Comparison of ENCODE assay signal across 20 cellular contexts in genomic region chr19:6263306-6264076, GRCh38. TPM values are rescaled to one million over a fixed set of nuclear protein-coding genes. Genes with fewer than 3 reads are reported as not detected.
A peak's percentile ranks its signal among the peaks of the same experiment; 100 is the strongest.
DNase-seq lines count a peak whose midpoint lies in the region; ATAC-seq, FAIRE-seq and TF ChIP-seq lines count a peak whose summit lies in the region.
"Had no signal": no experiment of that assay in that cellular context is flagged by ENCODE, and none has a peak within 500 bp of the region (broad histone marks: within the 10 kb centered on the region; RNA-seq: fewer than 3 reads in every experiment).

No MANE protein-coding gene starts in this region.

- no peaks in the 10 kb centered on the region for H3K9me3 Mint-ChIP-seq in CD8-positive, alpha-beta T cell
- H3K9me3 Mint-ChIP-seq in stimulated activated memory B cell treated with anti-CD40 and anti-IgM and Interleukin-4, amounts not matched to agents 10 μg/mL and 1 μg/mL and 100 μg/mL, for 72 hours: no peaks in the 10 kb centered on the region
- H3K9me3 Mint-ChIP-seq: activated CD8-positive, alpha-beta T cell treated with anti-CD3 and anti-CD28 coated beads for 36 hours; activated naive CD8-positive, alpha-beta T cell treated with anti-CD3 and anti-CD28 coated beads for 36 hours; activated T-cell treated with anti-CD3 and anti-CD28 coated beads, Interleukin-2, amount 50 U/mL, for 4 hours; natural killer cell treated with Interleukin-12 subunit alpha and Interleukin-12 subunit beta and Interleukin-15 and Interleukin-18, amount 100 ng/mL, for 72 hours had no signal

- ATAC-seq in CD8-positive, alpha-beta T cell: no peak
- no peak for ATAC-seq in stimulated activated memory B cell treated with anti-CD40 and anti-IgM and Interleukin-4, amounts not matched to agents 10 μg/mL and 1 μg/mL and 100 μg/mL, for 72 hours
- ATAC-seq: activated CD8-positive, alpha-beta T cell treated with anti-CD3 and anti-CD28 coated beads for 36 hours; activated T-cell treated with anti-CD3 and anti-CD28 coated beads, Interleukin-2, amount 50 U/mL, for 4 hours; heart left ventricle; natural killer cell treated with Interleukin-12 subunit alpha and Interleukin-12 subunit beta and Interleukin-15 and Interleukin-18, amount 100 ng/mL, for 72 hours had no signal

- H3K18ac ChIP-seq in trophoblast cell (ENCODE audit: low read length): peak overlapping the region; percentile 4

- H3K14ac ChIP-seq in trophoblast cell (ENCODE audit: low read length): no peak overlapping the region

- no peak overlapping the region for H4K12ac ChIP-seq in trophoblast cell (ENCODE audit: low read depth, low read length)

- no peak overlapping the region for H2BK5ac ChIP-seq in trophoblast cell (ENCODE audit: low read depth, low read length, poor library complexity)

- peaks cover 6% of the 10 kb centered on the region for H3K4me1 ChIP-seq in CD8-positive, alpha-beta T cell (ENCODE audit: insufficient read depth, low read length)
- H3K4me1 ChIP-seq in kidney (ENCODE audit: control insufficient read depth in 1 of 2, insufficient read depth in 1 of 2, low read depth in 1 of 2, low read length in 2 of 2) (no peaks in the 10 kb centered on the region), trophoblast cell (ENCODE audit: control insufficient read depth in 1 of 2, insufficient read depth in 2 of 2, low read length in 2 of 2) (peaks cover 0 to 4% of the 10 kb centered on the region in 2 experiments)
- H3K4me1 ChIP-seq: Caco-2 had no signal

- H3K27me3 ChIP-seq in CD8-positive, alpha-beta T cell (ENCODE audit: insufficient read depth, low read length): no peaks in the 10 kb centered on the region
- H3K27me3 ChIP-seq in trophoblast cell (ENCODE audit: insufficient read depth, low read length): no peaks in the 10 kb centered on the region
- H3K27me3 ChIP-seq: brain microvascular endothelial cell, esophagus squamous epithelium, heart left ventricle, right atrium auricular region had no signal

- H2BK120ac ChIP-seq in trophoblast cell (ENCODE audit: insufficient read depth, low read length, poor library complexity): no peak overlapping the region

- no peak for DNase-seq in CD8-positive, alpha-beta T cell
- DNase-seq in RWPE1 (ENCODE audit: low spot score): no peak
- peak; percentile 67 for DNase-seq in kidney
- DNase-seq in trophoblast cell: no peak
- no peak for DNase-seq in SK-N-DZ (ENCODE audit: low spot score)
- no peak for DNase-seq in NCI-H1092 (lab: John Stamatoyannopoulos, UW)
- DNase-seq in activated gamma-delta T cell (lab: John Stamatoyannopoulos, UW): no peak
- DNase-seq: activated CD8-positive, alpha-beta T cell treated with anti-CD3 and anti-CD28 coated beads for 36 hours; activated naive CD8-positive, alpha-beta T cell treated with anti-CD3 and anti-CD28 coated beads for 36 hours; activated T-cell treated with anti-CD3 and anti-CD28 coated beads, Interleukin-2, amount 50 U/mL, for 4 hours; brain microvascular endothelial cell; Caco-2; esophagus squamous epithelium; heart left ventricle; NCI-H446 treated with DMSO at 0.1 percent for 48 hours; RPMI8226 had no signal

- H3K4me3 Mint-ChIP-seq in CD8-positive, alpha-beta T cell: no peak overlapping the region
- no peak overlapping the region for H3K4me3 Mint-ChIP-seq in stimulated activated memory B cell treated with anti-CD40 and anti-IgM and Interleukin-4, amounts not matched to agents 10 μg/mL and 1 μg/mL and 100 μg/mL, for 72 hours
- H3K4me3 Mint-ChIP-seq: activated CD8-positive, alpha-beta T cell treated with anti-CD3 and anti-CD28 coated beads for 36 hours; activated naive CD8-positive, alpha-beta T cell treated with anti-CD3 and anti-CD28 coated beads for 36 hours; activated T-cell treated with anti-CD3 and anti-CD28 coated beads, Interleukin-2, amount 50 U/mL, for 4 hours; natural killer cell treated with Interleukin-12 subunit alpha and Interleukin-12 subunit beta and Interleukin-15 and Interleukin-18, amount 100 ng/mL, for 72 hours had no signal

- FAIRE-seq in kidney (lab: Jason Lieb, UNC): no peak
- FAIRE-seq: islet of Langerhans had no signal

- POLR2A ChIA-PET in CD8-positive, alpha-beta T cell (lab: Charles Lee): no interaction called here
- POLR2A ChIA-PET in RWPE1 (lab: Yijun Ruan, JAX; ENCODE audit: low non-redundant PET): no interaction called here

- H3K27me3 Mint-ChIP-seq in CD8-positive, alpha-beta T cell (ENCODE audit: low read depth): no peaks in the 10 kb centered on the region
- H3K27me3 Mint-ChIP-seq in stimulated activated memory B cell treated with anti-CD40 and anti-IgM and Interleukin-4, amounts not matched to agents 10 μg/mL and 1 μg/mL and 100 μg/mL, for 72 hours: no peaks in the 10 kb centered on the region
- H3K27me3 Mint-ChIP-seq: activated CD8-positive, alpha-beta T cell treated with anti-CD3 and anti-CD28 coated beads for 36 hours; activated naive CD8-positive, alpha-beta T cell treated with anti-CD3 and anti-CD28 coated beads for 36 hours; natural killer cell treated with Interleukin-12 subunit alpha and Interleukin-12 subunit beta and Interleukin-15 and Interleukin-18, amount 100 ng/mL, for 72 hours had no signal

- TF ChIP-seq CTCF in CD8-positive, alpha-beta T cell (IDR thresholded peaks at IDR 0.05): no peak
- TF ChIP-seq CTCF in RWPE1 (conservative IDR thresholded peaks at IDR 0.05; ENCODE audit: low read depth) (no peak), kidney (IDR thresholded peaks at IDR 0.05; ENCODE audit: borderline replicate concordance, extremely low read depth, insufficient read depth) (no peak)

- no peaks in the 10 kb centered on the region for H3K79me1 ChIP-seq in trophoblast cell (ENCODE audit: low read length)

- no CpG with 5 or more reads among the region's 24 CpGs for WGBS in trophoblast cell (ENCODE audit: extremely low coverage, insufficient coverage, insufficient read length)

- no peak overlapping the region for H2BK12ac ChIP-seq in trophoblast cell (ENCODE audit: low read length)

- no peaks in the 10 kb centered on the region for H3K79me2 ChIP-seq in trophoblast cell (ENCODE audit: control insufficient read depth, insufficient read depth, low read length, poor library complexity)

- peaks cover 25% of the 10 kb centered on the region for H3K4me1 Mint-ChIP-seq in CD8-positive, alpha-beta T cell (ENCODE audit: low read depth)
- H3K4me1 Mint-ChIP-seq in stimulated activated memory B cell treated with anti-CD40 and anti-IgM and Interleukin-4, amounts not matched to agents 10 μg/mL and 1 μg/mL and 100 μg/mL, for 72 hours: peaks cover 14% of the 10 kb centered on the region

- H3K27ac Mint-ChIP-seq in CD8-positive, alpha-beta T cell: peak overlapping the region; percentile 23
- no peak overlapping the region for H3K27ac Mint-ChIP-seq in stimulated activated memory B cell treated with anti-CD40 and anti-IgM and Interleukin-4, amounts not matched to agents 10 μg/mL and 1 μg/mL and 100 μg/mL, for 72 hours
- H3K27ac Mint-ChIP-seq: activated CD8-positive, alpha-beta T cell treated with anti-CD3 and anti-CD28 coated beads for 36 hours; activated naive CD8-positive, alpha-beta T cell treated with anti-CD3 and anti-CD28 coated beads for 36 hours; natural killer cell treated with Interleukin-12 subunit alpha and Interleukin-12 subunit beta and Interleukin-15 and Interleukin-18, amount 100 ng/mL, for 72 hours had no signal

- H3K9ac ChIP-seq in kidney (ENCODE audit: low read length in 2 of 2) (no peak overlapping the region), trophoblast cell (ENCODE audit: low read length) (no peak overlapping the region)

- H4K8ac ChIP-seq in trophoblast cell (ENCODE audit: low read depth, low read length): no peak overlapping the region

- CTCF ChIA-PET in CD8-positive, alpha-beta T cell (lab: Charles Lee): no interaction called here
- CTCF ChIA-PET in RWPE1 (lab: Yijun Ruan, JAX): interaction anchor here (0.6 kb wide), 1 partner anchor 103 kb away, joined by 6 read pairs; no protein-coding TSS in a partner anchor

- H2AK5ac ChIP-seq in trophoblast cell (ENCODE audit: low read length): no peak overlapping the region

- intact Hi-C loops in CD8-positive, alpha-beta T cell (cut with DNase I, micrococcal nuclease): no loop called here
- intact Hi-C loops in kidney (cut with DNase I): no loop called here

- no peaks in the 10 kb centered on the region for H3K9me3 ChIP-seq in CD8-positive, alpha-beta T cell (ENCODE audit: low read length)
- H3K9me3 ChIP-seq in kidney (ENCODE audit: control insufficient read depth in 1 of 2, low read length in 2 of 2) (no peaks in the 10 kb centered on the region), trophoblast cell (ENCODE audit: insufficient read depth, low read depth, low read length) (no peaks in the 10 kb centered on the region)
- H3K9me3 ChIP-seq: Caco-2, esophagus squamous epithelium, heart left ventricle, right atrium auricular region had no signal

- no peak overlapping the region for H3K4me3 ChIP-seq in CD8-positive, alpha-beta T cell (ENCODE audit: low read depth, low read length)
- H3K4me3 ChIP-seq in kidney (ENCODE audit: low read length in 2 of 2) (no peak overlapping the region), trophoblast cell (ENCODE audit: low read depth, low read length) (no peak overlapping the region)
- H3K4me3 ChIP-seq: esophagus squamous epithelium, heart left ventricle, right atrium auricular region had no signal

- H3K4me2 ChIP-seq in trophoblast cell (ENCODE audit: low read length): no peak overlapping the region

- peak overlapping the region; percentile 27 for H3K4ac ChIP-seq in trophoblast cell (ENCODE audit: low read depth, low read length)

- no peak overlapping the region for H3K27ac ChIP-seq in CD8-positive, alpha-beta T cell (ENCODE audit: low read depth, low read length)
- peak overlapping the region; percentile 60 for H3K27ac ChIP-seq in RWPE1
- H3K27ac ChIP-seq in kidney (ENCODE audit: low read depth in 2 of 2, low read length in 2 of 2): no peak overlapping the region
- no peak overlapping the region for H3K27ac ChIP-seq in trophoblast cell (ENCODE audit: low read depth, low read length)
- H3K27ac ChIP-seq: brain microvascular endothelial cell, esophagus squamous epithelium had no signal

- H3K23ac ChIP-seq in trophoblast cell (ENCODE audit: low read length): no peak overlapping the region

- H4K91ac ChIP-seq in trophoblast cell (ENCODE audit: low read depth, low read length): no peak overlapping the region

- peaks cover 3% of the 10 kb centered on the region for H3K36me3 ChIP-seq in CD8-positive, alpha-beta T cell (ENCODE audit: insufficient read depth, low read length)
- peaks cover 14 to 17% of the 10 kb centered on the region in 2 donors for H3K36me3 ChIP-seq in kidney (ENCODE audit: control insufficient read depth in 1 of 2, insufficient read depth in 2 of 2, low read length in 2 of 2)
- peaks cover 55% of the 10 kb centered on the region in 2 experiments for H3K36me3 ChIP-seq in trophoblast cell (ENCODE audit: control insufficient read depth in 1 of 2, insufficient read depth in 2 of 2, low read length in 2 of 2)

- H3K36me3 Mint-ChIP-seq in CD8-positive, alpha-beta T cell: peaks cover 51% of the 10 kb centered on the region
- H3K36me3 Mint-ChIP-seq in stimulated activated memory B cell treated with anti-CD40 and anti-IgM and Interleukin-4, amounts not matched to agents 10 μg/mL and 1 μg/mL and 100 μg/mL, for 72 hours: peaks cover 74% of the 10 kb centered on the region
- H3K36me3 Mint-ChIP-seq: natural killer cell treated with Interleukin-12 subunit alpha and Interleukin-12 subunit beta and Interleukin-15 and Interleukin-18, amount 100 ng/mL, for 72 hours had no signal

- H2AFZ ChIP-seq in trophoblast cell (ENCODE audit: insufficient read depth, low read length, poor library complexity): no peak overlapping the region

RNA-seq across cellular contexts. Expression of gene MLLT1, which starts 16.3 kb away (rescaled TPM):
- 10 to 100 TPM; 11.8 to 15.0 TPM for total RNA-seq in CD8-positive, alpha-beta T cell
- 53.2 TPM for total RNA-seq in kidney
- polyA plus RNA-seq in kidney (ENCODE audit: insufficient read depth, low read depth, low replicate concordance): 32.0 TPM
- 225 and 236 TPM in 2 replicates for polyA plus RNA-seq in trophoblast cell (2013)
- 19.5 and 20.8 TPM in 2 replicates for polyA plus RNA-seq in SK-N-DZ (2014; cell fraction: cytosol; rRNA removed)
- 29.7 and 33.5 TPM in 2 replicates for polyA plus RNA-seq in SK-N-DZ (2014; cell fraction: nucleus; rRNA removed)
